Comparison of ENCODE assay signal across 11 cellular contexts in genomic region chr14:105859717-105860614, GRCh38.
A peak's percentile ranks its signal among the peaks of the same experiment; 100 is the strongest.
DNase-seq lines count a peak whose midpoint lies in the region; ATAC-seq, FAIRE-seq and TF ChIP-seq lines count a peak whose summit lies in the region.
"Had no signal": no experiment of that assay in that cellular context is flagged by ENCODE, and none has a peak within 500 bp of the region (broad histone marks: within the 10 kb centered on the region; RNA-seq: fewer than 3 reads in every experiment).

No MANE protein-coding gene starts in this region.

- H3K27ac Mint-ChIP-seq in T-helper 2 cell treated with Interferon-gamma antibody and Interleukin-4, amounts not matched to agents 5 μg/mL and 100 μg/mL, for 36 hours = peak overlapping the region; percentile 88

- in situ Hi-C loops in GM13977 (cut with MboI; ENCODE audit: low pct_unique_long_range_greater_than_20kb, low sequenced_read_pairs, unreplicated experiment) = loop anchor here (25.0 kb wide), 1 partner anchor 148 kb away; no protein-coding TSS in a partner anchor

- H3K4me3 Mint-ChIP-seq in T-helper 2 cell treated with Interferon-gamma antibody and Interleukin-4, amounts not matched to agents 5 μg/mL and 100 μg/mL, for 36 hours = peak overlapping the region; percentile 78

- H3K27ac ChIP-seq in coronary artery (no peak overlapping the region), spleen (peak overlapping the region; percentile 42 to 93 (median 88))
- H3K27ac ChIP-seq: tibial artery had no signal

- no peak for TF ChIP-seq POLR2A in spleen (IDR thresholded peaks at IDR 0.05)

- peaks cover 3% of the 10 kb centered on the region for H3K36me3 Mint-ChIP-seq in T-helper 2 cell treated with Interferon-gamma antibody and Interleukin-4, amounts not matched to agents 5 μg/mL and 100 μg/mL, for 36 hours (ENCODE audit: low read depth)

- TF ChIP-seq CTCF in GM13977 (IDR thresholded peaks at IDR 0.05; ENCODE audit: extremely low read depth, insufficient read depth, missing control alignments) (no peak), coronary artery (IDR thresholded peaks at IDR 0.05) (no peak), spleen (IDR thresholded peaks at IDR 0.05 in 8 of 11, conservative IDR thresholded peaks at IDR 0.05 in 3 of 11) (no peak)

- peak; percentile 7 for DNase-seq in GM13977 (ENCODE audit: low spot score)
- DNase-seq in T-helper 2 cell treated with Interferon-gamma antibody and Interleukin-4, amounts not matched to agents 5 μg/mL and 100 μg/mL, for 36 hours (ENCODE audit: low spot score) = no peak
- DNase-seq in coronary artery (ENCODE audit: low spot score) = peak; percentile 38
- peak; percentile 84 for DNase-seq in spleen
- no peak for DNase-seq in NCI-H526 (lab: John Stamatoyannopoulos, UW)
- no peak for DNase-seq in OCI-M2 (lab: John Stamatoyannopoulos, UW; ENCODE audit: unreplicated experiment)
- no peak for DNase-seq in RCC 7860 (ENCODE audit: low spot score)
- DNase-seq: kidney glomerular epithelial cell had no signal

- peaks cover 0 to 27% (median 12%) of the 10 kb centered on the region in 6 donors for H3K4me1 ChIP-seq in spleen
- H3K4me1 ChIP-seq: tibial artery had no signal

- intact Hi-C loops in spleen (cut with DNase I; ENCODE audit: low total_unique reads) = no loop called here

- no peak for ATAC-seq in GM21786 (IDR thresholded peaks at IDR 0.05; ENCODE audit: unreplicated experiment)

- FAIRE-seq in RCC 7860 (lab: Jason Lieb, UNC) = no peak
- FAIRE-seq: endometrium had no signal

- H3K27me3 Mint-ChIP-seq in T-helper 2 cell treated with Interferon-gamma antibody and Interleukin-4, amounts not matched to agents 5 μg/mL and 100 μg/mL, for 36 hours (ENCODE audit: low read depth) = peaks cover 11% of the 10 kb centered on the region

- no peak overlapping the region for H3K4me3 ChIP-seq in coronary artery
- peak overlapping the region; percentile 37 to 83 (median 46) for H3K4me3 ChIP-seq in spleen
- H3K4me3 ChIP-seq: tibial artery had no signal

- WGBS in spleen, 5 donors = 45 to 69% (median 58%) methylated on average over 8 to 11 of the region's 11 CpGs

- peaks cover 0 to 39% (median 5%) of the 10 kb centered on the region in 6 donors for H3K36me3 ChIP-seq in spleen
- H3K36me3 ChIP-seq: tibial artery had no signal

- H3K4me1 Mint-ChIP-seq in T-helper 2 cell treated with Interferon-gamma antibody and Interleukin-4, amounts not matched to agents 5 μg/mL and 100 μg/mL, for 36 hours (ENCODE audit: low read depth) = peaks cover 54% of the 10 kb centered on the region

- no peaks in the 10 kb centered on the region for H3K9me3 Mint-ChIP-seq in T-helper 2 cell treated with Interferon-gamma antibody and Interleukin-4, amounts not matched to agents 5 μg/mL and 100 μg/mL, for 36 hours

- H3K27me3 ChIP-seq in spleen (replicated peaks in 1 of 7) = peaks cover 0 to 30% (median 0%) of the 10 kb centered on the region in 7 donors

- H3K9me3 ChIP-seq in spleen = no peaks in the 10 kb centered on the region
- H3K9me3 ChIP-seq: tibial artery had no signal

Comparison
In these comparisons a context has a peak if more than half of its experiments do, and no peak if none do; other contexts are left out.
1. DNase-seq: peak in GM13977 (single experiment), coronary artery (single experiment) and spleen (single experiment); none in T-helper 2 cell treated with Interferon-gamma antibody and Interleukin-4, amounts not matched to agents 5 μg/mL and 100 μg/mL, for 36 hours (single experiment), NCI-H526 (0 of 2), OCI-M2 (single experiment) and RCC 7860 (single experiment).
2. H3K27ac ChIP-seq: peak in spleen (8 of 8); none in coronary artery (0 of 2).